In the genomic region with DNA sequence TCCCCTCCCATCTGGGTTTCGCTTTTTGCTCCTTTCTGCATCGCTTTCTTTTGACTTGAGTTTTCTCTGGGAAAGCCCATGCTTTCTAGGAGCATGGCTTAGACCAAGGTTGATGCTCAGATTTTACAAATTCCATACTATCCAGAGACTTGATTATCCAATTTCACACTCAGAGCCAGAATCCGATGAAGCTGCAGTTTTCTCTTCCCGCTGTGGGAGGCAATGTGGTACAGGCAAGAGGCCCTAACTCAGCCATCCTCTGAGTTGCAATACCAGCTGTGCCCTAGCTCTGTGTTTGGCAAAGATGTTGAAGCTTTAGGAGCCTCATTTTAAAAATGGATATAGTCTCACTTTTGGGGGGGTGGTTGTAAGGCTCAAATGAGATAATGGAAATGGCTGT, we compare ENCODE assay signal across 9 cellular contexts.
DNase-seq lines count a peak whose midpoint lies in the region; ATAC-seq lines count a peak whose summit lies in the region.
"Had no signal": no experiment of that assay in that cellular context is flagged by ENCODE, and none has a peak within 500 bp of the region (broad histone marks: within the 10 kb centered on the region; RNA-seq: fewer than 3 reads in every experiment).

No MANE protein-coding gene starts in this region.

- DNase-seq in right cardiac atrium (no peak), cardiac septum (ENCODE audit: low spot score) (no peak), RPMI8226 (peak; percentile 4), inferior parietal cortex (ENCODE audit: extremely low spot score) (peak; percentile 76), dedifferentiated amniotic fluid mesenchymal stem cell (ENCODE audit: extremely low spot score) (no peak), dermis blood vessel endothelial cell (no peak)
- DNase-seq in central memory CD4-positive, alpha-beta T cell: no peak

- H3K4me3 ChIP-seq in right cardiac atrium (ENCODE audit: low read length): no peak overlapping the region

- intact Hi-C loops in right cardiac atrium (cut with DNase I) (loop anchor here in 2 of 4 donors (5.0 to 10.0 kb wide), 3 partner anchors 449 to 687 kb away; no protein-coding TSS in a partner anchor), cardiac septum (cut with DNase I) (no loop called here)

- WGBS in right cardiac atrium: 59% methylated on average over 4 of the region's 4 CpGs

- no peak overlapping the region for H3K27ac ChIP-seq in right cardiac atrium (ENCODE audit: low read length)

- H3K9me3 ChIP-seq in right cardiac atrium (ENCODE audit: control insufficient read depth, low read length): no peaks in the 10 kb centered on the region

- ATAC-seq in right cardiac atrium: peak; percentile 16 to 61
- ATAC-seq in GM19351 (IDR thresholded peaks at IDR 0.05; ENCODE audit: unreplicated experiment): no peak
- ATAC-seq: sciatic nerve had no signal

- H3K27me3 ChIP-seq in right cardiac atrium (ENCODE audit: control insufficient read depth, insufficient read depth): no peaks in the 10 kb centered on the region

- peaks cover 1% of the 10 kb centered on the region for H3K4me1 ChIP-seq in right cardiac atrium (ENCODE audit: control insufficient read depth, insufficient read depth, low read length)

Comparison
In these comparisons a context has a peak if more than half of its experiments do, and no peak if none do; other contexts are left out.
1. DNase-seq: peak in RPMI8226 (single experiment) and inferior parietal cortex (single experiment); none in right cardiac atrium (0 of 3), cardiac septum (single experiment), central memory CD4-positive, alpha-beta T cell (single experiment), dedifferentiated amniotic fluid mesenchymal stem cell (single experiment) and dermis blood vessel endothelial cell (single experiment).